Comparison of ENCODE assay signal across 8 cellular contexts in genomic region chr2:201182650-201183372, GRCh38. TPM values are rescaled to one million over a fixed set of nuclear protein-coding genes. Genes with fewer than 3 reads are reported as not detected.
A peak's percentile ranks its signal among the peaks of the same experiment; 100 is the strongest.
DNase-seq lines count a peak whose midpoint lies in the region; ATAC-seq, FAIRE-seq and TF ChIP-seq lines count a peak whose summit lies in the region.

Gene CASP10, plus strand, starts transcription at chr2:201183141. Its CDS starts 2,637 bp downstream, at chr2:201185778.

- H3K27ac ChIP-seq in A549: peak within 1 kb of the TSS; percentile 73 to 85

- H3K9ac ChIP-seq in adipocyte (ENCODE audit: low read length): peak within 1 kb of the TSS; percentile 84

- CTCF ChIA-PET in A549 (lab: Yijun Ruan, JAX): interaction anchor here (0.6 to 2.6 kb wide), 26 partner anchors 9 to 286 kb away, joined by 3 to 45 read pairs (median 4); no protein-coding TSS in a partner anchor

- peak; percentile 71 for TF ChIP-seq CTCF in A549 (IDR thresholded peaks at IDR 0.05)
- peak; percentile 56 for TF ChIP-seq CTCF in GM12875 (IDR thresholded peaks at IDR 0.05; ENCODE audit: borderline replicate concordance, insufficient read depth, low read depth, low read length)

- TF ChIP-seq RAD21 in A549 (conservative IDR thresholded peaks at IDR 0.05 in 1 of 2, IDR thresholded peaks at IDR 0.05 in 1 of 2): peak; percentile 68 to 77

- DNase-seq in A549 (ENCODE audit: low read depth in 1 of 2, low spot score in 1 of 2) (peak; percentile 84 to 89), MV-4-11 (lab: John Stamatoyannopoulos, UW) (peak; percentile 86), adipocyte (ENCODE audit: low read depth) (peak; percentile 24), NCI-H2107 treated with DMSO at 0.1 percent for 48 hours (lab: John Stamatoyannopoulos, UW; ENCODE audit: unreplicated experiment) (no peak)
- no peak for DNase-seq in stimulated activated naive CD8-positive, alpha-beta T cell treated with anti-CD3 and anti-CD28 coated beads, Interleukin-15, Interleukin-2, amounts not matched to agents 100 U/mL and 50 U/mL, for 24 hours

- peak; percentile 95 to 97 for ATAC-seq in A549
- ATAC-seq in HG02610 (IDR thresholded peaks at IDR 0.05; ENCODE audit: unreplicated experiment): peak; percentile 64
- peak; percentile 69 for ATAC-seq in stimulated activated naive CD8-positive, alpha-beta T cell treated with anti-CD3 and anti-CD28 coated beads, Interleukin-15, Interleukin-2, amounts not matched to agents 100 U/mL and 50 U/mL, for 24 hours

- H3K4me1 ChIP-seq in A549 (peaks cover 11% of the 10 kb centered on the region; the same call in 2 of the 3 replicates), adipocyte (ENCODE audit: control insufficient read depth, insufficient read depth, low read length) (peaks cover 3% of the 10 kb centered on the region)

- no peak for TF ChIP-seq POLR2A in A549 (IDR thresholded peaks at IDR 0.05; ENCODE audit: low read length)

- TF ChIP-seq EP300 in A549 (IDR thresholded peaks at IDR 0.05): no peak

- H3K4me2 ChIP-seq in A549: peak within 1 kb of the TSS; percentile 76

- 4% methylated on average over 11 of the region's 11 CpGs for WGBS in A549 (ENCODE audit: missing lambda C conversion rate)

- peak within 1 kb of the TSS; percentile 52 for H3K4me3 ChIP-seq in A549
- H3K4me3 ChIP-seq in GM12875 (ENCODE audit: low read depth, low read length): peak within 1 kb of the TSS; percentile 60
- peak within 1 kb of the TSS; percentile 83 for H3K4me3 ChIP-seq in adipocyte (ENCODE audit: low read length)
- H3K4me3 ChIP-seq in iPS-18c (ENCODE audit: insufficient read depth, low read depth, low read length): peak within 1 kb of the TSS; percentile 32; the same call in 1 of the 2 replicates

- FAIRE-seq in A549 (lab: Jason Lieb, UNC): peak; percentile 13

- H3K36me3 ChIP-seq in adipocyte (ENCODE audit: control insufficient read depth, insufficient read depth, low read length, severe bottlenecking): no peaks in the 10 kb centered on the region

- H3K9me3 ChIP-seq in A549 (no peaks in the 10 kb centered on the region), adipocyte (ENCODE audit: control insufficient read depth, low read length) (no peaks in the 10 kb centered on the region), iPS-18c (ENCODE audit: control insufficient read depth, insufficient read depth, low read length) (peaks cover 4% of the 10 kb centered on the region)

- POLR2A ChIA-PET in A549 (lab: Yijun Ruan, JAX): interaction anchor here (0.6 to 2.3 kb wide), 6 partner anchors 50 to 294 kb away, joined by 3 to 23 read pairs (median 4); partner anchors contain the start of genes NIF3L1, ORC2 and PPIL3

- H3K27me3 ChIP-seq in adipocyte (replicated peaks; ENCODE audit: control insufficient read depth, insufficient read depth, low read length): no peaks in the 10 kb centered on the region

TF ChIP-seq in A549, 52 proteins besides CTCF, POLR2A, EP300 and RAD21:
- peak; percentile 42 for TF ChIP-seq SMC3 (IDR thresholded peaks at IDR 0.05)
- peak; percentile 95 for TF ChIP-seq MAFK (IDR thresholded peaks at IDR 0.05; ENCODE audit: partially characterized antibody)
- peak; percentile 51; the same call in 1 of the 2 replicates for TF ChIP-seq KDM5A (IDR thresholded peaks at IDR 0.05)
- no peak for TF ChIP-seq RNF2 (IDR thresholded peaks at IDR 0.05; ENCODE audit: borderline replicate concordance, low read depth)
- no peak for TF ChIP-seq KDM1A (IDR thresholded peaks at IDR 0.05; ENCODE audit: low read depth)
- 0 out of 5 replicates have a peak, but pooled peaks of 1 of the 2 experiments have one; percentile 31 for TF ChIP-seq JUN (IDR thresholded peaks at IDR 0.05)
- no peak for TF ChIP-seq NFE2L2 (conservative IDR thresholded peaks at IDR 0.05; ENCODE audit: low read length)
- no peak for TF ChIP-seq POLR2AphosphoS2 (conservative IDR thresholded peaks at IDR 0.05; ENCODE audit: low read length)
- peak; percentile 15; the same call in 1 of the 3 replicates for TF ChIP-seq BCL3 (IDR thresholded peaks at IDR 0.05)
- TF ChIP-seq USF2 (IDR thresholded peaks at IDR 0.05): no peak
- TF ChIP-seq JUNB (IDR thresholded peaks at IDR 0.05): no peak
- 0 out of 2 replicates have a peak, but pooled peaks have one; percentile 8 for TF ChIP-seq BHLHE40 (IDR thresholded peaks at IDR 0.05; ENCODE audit: low read depth, low read length)
- no peak for TF ChIP-seq HMGXB4 (CRISPR knock-in tag; IDR thresholded peaks at IDR 0.05; ENCODE audit: borderline replicate concordance)
- TF ChIP-seq CEBPB (IDR thresholded peaks at IDR 0.05): no peak
- 0 out of 2 replicates have a peak, but pooled peaks have one; percentile 55 for TF ChIP-seq HOXB13 (CRISPR knock-in tag; IDR thresholded peaks at IDR 0.05; ENCODE audit: low read depth)
- TF ChIP-seq TFCP2L1 (CRISPR knock-in tag; IDR thresholded peaks at IDR 0.05): no peak
- TF ChIP-seq CHD4 (IDR thresholded peaks at IDR 0.05; ENCODE audit: borderline replicate concordance): 0 out of 2 replicates have a peak, but pooled peaks have one; percentile 8
- no peak for TF ChIP-seq HES2 (IDR thresholded peaks at IDR 0.05)
- peak; percentile 17; the same call in 1 of the 2 replicates for TF ChIP-seq MAX (IDR thresholded peaks at IDR 0.05)
- no peak for TF ChIP-seq FOSB (CRISPR knock-in tag; IDR thresholded peaks at IDR 0.05)
TF ChIP-seq in A549: peak in this region for 9.

RNA-seq across cellular contexts. Expression of gene CASP10, which starts in this region (rescaled TPM):
- polyA plus RNA-seq in A549 (2011; rRNA removed): 6.5 and 6.8 TPM in 2 replicates
- 1.5 and 1.8 TPM in 2 replicates for polyA plus RNA-seq in A549 (2012; cell fraction: cytosol; rRNA removed)
- polyA plus RNA-seq in A549 (2012; cell fraction: nucleus; rRNA removed): 1.2 and 2.2 TPM in 2 replicates
- polyA plus RNA-seq in A549 (2017; fragmentation: RNase III; extraction: RNeasy Plus Mini Kit Qiagen cat#74134 plus additional on column Dnase treatment): 2.6 to 3.0 TPM (median 2.8 TPM) in 3 replicates
- 9.6 and 10.5 TPM in 2 replicates for polyA minus RNA-seq in A549 (2011; rRNA and poly(A)+ RNA removed)

Comparison
In these comparisons a context has a peak if more than half of its experiments do, and no peak if none do; other contexts are left out.
1. DNase-seq: peak in A549 (2 of 2), MV-4-11 (single experiment) and adipocyte (single experiment); none in stimulated activated naive CD8-positive, alpha-beta T cell treated with anti-CD3 and anti-CD28 coated beads, Interleukin-15, Interleukin-2, amounts not matched to agents 100 U/mL and 50 U/mL, for 24 hours (single experiment) and NCI-H2107 treated with DMSO at 0.1 percent for 48 hours (single experiment).
2. H3K4me3 ChIP-seq: peak in every context shown above with its lines; median percentile 83 in adipocyte; 60 in GM12875; 52 in A549; 32 in iPS-18c.
3. Peak in every context shown above with its lines, with median percentiles within 50 percentile points of each other: ATAC-seq.